1 cellular context compared by ENCODE assay signal in the genomic region with DNA sequence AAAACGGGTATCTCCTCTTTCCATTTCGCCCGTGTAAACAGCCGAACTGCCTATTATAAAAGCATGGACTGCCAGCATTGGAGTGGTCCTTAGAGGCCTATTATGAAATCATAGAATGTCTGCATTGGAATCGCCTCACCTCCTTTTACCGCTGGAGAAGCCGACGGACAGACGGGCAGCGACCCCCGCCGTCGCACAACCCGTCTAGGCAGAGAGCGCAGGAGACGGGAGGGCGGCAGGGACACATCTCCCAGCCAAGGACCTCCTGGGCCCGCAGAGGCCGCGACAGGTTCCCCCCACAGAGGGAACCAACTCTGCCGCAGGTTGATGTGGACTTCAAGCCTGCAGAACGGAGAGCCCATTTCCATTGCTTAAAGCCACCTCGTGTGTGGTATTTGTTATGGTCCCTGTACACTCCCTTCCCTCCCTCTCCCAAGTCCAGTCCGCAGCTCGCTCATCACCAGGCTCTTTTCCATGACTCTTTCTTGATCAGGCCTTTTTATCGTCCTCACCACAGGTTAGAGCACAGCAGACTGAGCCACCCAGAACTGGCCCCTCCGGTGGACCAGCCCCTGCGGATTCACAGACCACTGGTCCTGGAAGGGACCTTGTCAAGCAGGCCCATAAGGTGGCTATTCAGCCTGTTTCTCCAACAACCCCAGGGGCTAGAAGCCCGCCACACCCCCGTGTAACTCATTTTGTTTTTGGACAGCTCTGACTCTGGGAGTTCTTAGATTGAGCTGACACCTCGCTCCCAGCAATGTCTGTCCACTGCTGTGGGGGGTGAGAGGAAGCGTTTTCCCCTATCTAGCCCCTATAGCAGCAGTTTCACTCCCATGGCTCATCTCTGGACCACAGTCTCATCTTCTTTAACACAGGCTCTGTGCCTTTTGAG.
A peak's percentile ranks its signal among the peaks of the same experiment; 100 is the strongest.
TF ChIP-seq lines count a peak whose summit lies in the region.

No MANE protein-coding gene starts in this region.

TF ChIP-seq in HEK293, 187 proteins besides CTCF, POLR2A, EP300 and RAD21 (continued from another document):
- TF ChIP-seq, protein P1, sequence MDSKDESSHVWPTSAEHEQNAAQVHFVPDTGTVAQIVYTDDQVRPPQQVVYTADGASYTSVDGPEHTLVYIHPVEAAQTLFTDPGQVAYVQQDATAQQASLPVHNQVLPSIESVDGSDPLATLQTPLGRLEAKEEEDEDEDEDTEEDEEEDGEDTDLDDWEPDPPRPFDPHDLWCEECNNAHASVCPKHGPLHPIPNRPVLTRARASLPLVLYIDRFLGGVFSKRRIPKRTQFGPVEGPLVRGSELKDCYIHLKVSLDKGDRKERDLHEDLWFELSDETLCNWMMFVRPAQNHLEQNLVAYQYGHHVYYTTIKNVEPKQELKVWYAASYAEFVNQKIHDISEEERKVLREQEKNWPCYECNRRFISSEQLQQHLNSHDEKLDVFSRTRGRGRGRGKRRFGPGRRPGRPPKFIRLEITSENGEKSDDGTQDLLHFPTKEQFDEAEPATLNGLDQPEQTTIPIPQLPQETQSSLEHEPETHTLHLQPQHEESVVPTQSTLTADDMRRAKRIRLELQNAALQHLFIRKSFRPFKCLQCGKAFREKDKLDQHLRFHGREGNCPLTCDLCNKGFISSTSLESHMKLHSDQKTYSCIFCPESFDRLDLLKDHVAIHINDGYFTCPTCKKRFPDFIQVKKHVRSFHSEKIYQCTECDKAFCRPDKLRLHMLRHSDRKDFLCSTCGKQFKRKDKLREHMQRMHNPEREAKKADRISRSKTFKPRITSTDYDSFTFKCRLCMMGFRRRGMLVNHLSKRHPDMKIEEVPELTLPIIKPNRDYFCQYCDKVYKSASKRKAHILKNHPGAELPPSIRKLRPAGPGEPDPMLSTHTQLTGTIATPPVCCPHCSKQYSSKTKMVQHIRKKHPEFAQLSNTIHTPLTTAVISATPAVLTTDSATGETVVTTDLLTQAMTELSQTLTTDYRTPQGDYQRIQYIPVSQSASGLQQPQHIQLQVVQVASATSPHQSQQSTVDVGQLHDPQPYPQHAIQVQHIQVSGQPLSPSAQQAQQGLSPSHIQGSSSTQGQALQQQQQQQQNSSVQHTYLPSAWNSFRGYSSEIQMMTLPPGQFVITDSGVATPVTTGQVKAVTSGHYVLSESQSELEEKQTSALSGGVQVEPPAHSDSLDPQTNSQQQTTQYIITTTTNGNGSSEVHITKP (tag by site-specific recombination; IDR thresholded peaks at IDR 0.05): peak; percentile 80
- no peak for TF ChIP-seq GLIS1 (tag by site-specific recombination; IDR thresholded peaks at IDR 0.05)
- peak; percentile 95 for TF ChIP-seq SCRT2 (tag by site-specific recombination; IDR thresholded peaks at IDR 0.05)
- no peak for TF ChIP-seq ZNF324 (tag by site-specific recombination; IDR thresholded peaks at IDR 0.05)
- peak; percentile 84 for TF ChIP-seq SCRT1 (tag by site-specific recombination; IDR thresholded peaks at IDR 0.05; ENCODE audit: borderline replicate concordance)
- no peak for TF ChIP-seq ZBTB20 (tag by site-specific recombination; IDR thresholded peaks at IDR 0.05)
